Comparison of ENCODE assay signal across 8 cellular contexts in genomic region chr11:46295312-46295995, GRCh38. TPM values are rescaled to one million over a fixed set of nuclear protein-coding genes. Genes with fewer than 3 reads are reported as not detected.
DNase-seq lines count a peak whose midpoint lies in the region; TF ChIP-seq lines count a peak whose summit lies in the region.

No MANE protein-coding gene starts in this region.

- peak overlapping the region; percentile 81 for H3K27ac Mint-ChIP-seq in Caco-2 (ENCODE audit: unreplicated experiment)

- no peaks in the 10 kb centered on the region for H3K9me3 ChIP-seq in Caco-2

- intact Hi-C loops in Caco-2 (cut with micrococcal nuclease; ENCODE audit: unreplicated experiment), result no loop called here

- H3K9me3 Mint-ChIP-seq in Caco-2 (ENCODE audit: unreplicated experiment), result no peaks in the 10 kb centered on the region

- no peak for TF ChIP-seq CTCF in Caco-2 (IDR thresholded peaks at IDR 0.05; ENCODE audit: insufficient read depth in 1 of 2, low read depth in 1 of 2, low read length in 1 of 2, severe bottlenecking in 1 of 2, unreplicated experiment in 1 of 2)

- POLR2A ChIA-PET in Caco-2 (lab: Charles Lee), result interaction anchor here (0.6 kb wide), 1 partner anchor 156 kb away, joined by 3 read pairs; no protein-coding TSS in a partner anchor

- H3K36me3 Mint-ChIP-seq in Caco-2 (ENCODE audit: insufficient read depth, unreplicated experiment), result peaks cover 8% of the 10 kb centered on the region

- no TSS peak for BruUV-seq in Caco-2 (replicated peaks; lab: Mats Ljungman, UMichigan)

- H3K4me3 ChIP-seq in Caco-2 (ENCODE audit: low read depth, low read length), result no peak overlapping the region
- H3K4me3 ChIP-seq in H7 (ENCODE audit: insufficient read depth, low read depth, low read length), result peak overlapping the region; percentile 64

- H3K4me1 ChIP-seq in Caco-2, result peaks cover 46% of the 10 kb centered on the region

- peaks cover 20% of the 10 kb centered on the region for H3K4me1 Mint-ChIP-seq in Caco-2 (ENCODE audit: low read depth, unreplicated experiment)

- H3K27me3 Mint-ChIP-seq in Caco-2 (ENCODE audit: insufficient read depth, unreplicated experiment), result no peaks in the 10 kb centered on the region

- H3K4me3 Mint-ChIP-seq in Caco-2 (ENCODE audit: unreplicated experiment), result peak overlapping the region; percentile 44

- no peaks in the 10 kb centered on the region; the same call in none of the 2 replicates for H3K36me3 ChIP-seq in Caco-2 (ENCODE audit: control insufficient read depth, insufficient read depth, low read length)
- no peaks in the 10 kb centered on the region; the same call in 1 of the 2 replicates for H3K36me3 ChIP-seq in H7 (replicated peaks; ENCODE audit: control insufficient read depth, insufficient read depth, low read length)

- no peaks in the 10 kb centered on the region for H3K27me3 ChIP-seq in Caco-2 (replicated peaks; ENCODE audit: control insufficient read depth, insufficient read depth, low read length)
- no peaks in the 10 kb centered on the region for H3K27me3 ChIP-seq in H7 (ENCODE audit: control insufficient read depth, insufficient read depth, low read length)

- CTCF ChIA-PET in Caco-2 (lab: Charles Lee), result interaction anchor here (1.5 to 2.6 kb wide), 2 partner anchors 18 to 56 kb away, joined by 7 to 9 read pairs; partner anchors contain the start of gene CREB3L1

- DNase-seq in Caco-2 (no peak), H7 (peak; percentile 99), NCI-H345 (lab: John Stamatoyannopoulos, UW) (peak; percentile 68), medulla oblongata (ENCODE audit: extremely low spot score) (peak; percentile 64), NK-92 (lab: John Stamatoyannopoulos, UW; ENCODE audit: unreplicated experiment) (no peak)
- DNase-seq in activated CD8-positive, alpha-beta memory T cell treated with anti-CD3 and anti-CD28 coated beads for 24 hours, result peak; percentile 89
- peak; percentile 68 for DNase-seq in effector CD8-positive, alpha-beta T cell (lab: John Stamatoyannopoulos, UW)
- peak; percentile 51 for DNase-seq in stimulated activated CD8-positive, alpha-beta memory T cell treated with anti-CD3 and anti-CD28 coated beads, Interleukin-12 subunit alpha, Interleukin-12 subunit beta, amount 100 ng/mL, for 1 hour (ENCODE audit: low read depth)

RNA-seq across cellular contexts. Expression of gene CREB3L1, which starts 18.0 kb away (rescaled TPM):
- total RNA-seq in Caco-2 (2022), result 24.9 and 29.5 TPM in 2 replicates
- 1.6 and 5.0 TPM in 2 replicates for total RNA-seq in H7 (2014; rRNA removed; shearing (Covaris generic))

RNA-seq across cellular contexts. Expression of gene DGKZ, which starts 51.8 kb away (rescaled TPM):
- total RNA-seq in Caco-2 (2022), result 59.3 and 59.5 TPM in 2 replicates
- total RNA-seq in H7 (2014; rRNA removed; shearing (Covaris generic)), result 80.8 and 109 TPM in 2 replicates

Comparison
In these comparisons a context has a peak if more than half of its experiments do, and no peak if none do; other contexts are left out.
1. DNase-seq: peak in H7 (single experiment), NCI-H345 (single experiment), activated CD8-positive, alpha-beta memory T cell treated with anti-CD3 and anti-CD28 coated beads for 24 hours (single experiment), effector CD8-positive, alpha-beta T cell (single experiment), medulla oblongata (single experiment) and stimulated activated CD8-positive, alpha-beta memory T cell treated with anti-CD3 and anti-CD28 coated beads, Interleukin-12 subunit alpha, Interleukin-12 subunit beta, amount 100 ng/mL, for 1 hour (single experiment); none in Caco-2 (0 of 2) and NK-92 (single experiment).